In genomic region chr21:39452965-39453332, GRCh38 we compare ENCODE assay signal across 19 cellular contexts. TPM values are rescaled to one million over a fixed set of nuclear protein-coding genes. Genes with fewer than 3 reads are reported as not detected.
DNase-seq lines count a peak whose midpoint lies in the region; ATAC-seq and TF ChIP-seq lines count a peak whose summit lies in the region.
"Had no signal": no experiment of that assay in that cellular context is flagged by ENCODE, and none has a peak within 500 bp of the region (broad histone marks: within the 10 kb centered on the region; RNA-seq: fewer than 3 reads in every experiment).

No MANE protein-coding gene starts in this region.

- CTCF ChIA-PET in MCF 10A (lab: Yijun Ruan, JAX) = interaction anchor here (0.6 to 1.2 kb wide), 3 partner anchors 11 to 249 kb away, joined by 3 read pairs; no protein-coding TSS in a partner anchor

- TSS peak; percentile 87 for BruUV-seq in MCF 10A (replicated peaks; lab: Mats Ljungman, UMichigan)

- WGBS in sigmoid colon, 2 donors = 87 to 93% methylated on average over 6 of the region's 6 CpGs
- WGBS in prostate gland = 81% methylated on average over 6 of the region's 6 CpGs

- H3K36me3 ChIP-seq in KMS-11 (ENCODE audit: insufficient read depth) = no peaks in the 10 kb centered on the region
- H3K36me3 ChIP-seq in iPS-20b (ENCODE audit: insufficient read depth, low read depth, low read length) = no peaks in the 10 kb centered on the region
- H3K36me3 ChIP-seq in sigmoid colon = no peaks in the 10 kb centered on the region
- H3K36me3 ChIP-seq in prostate gland = no peaks in the 10 kb centered on the region
- H3K36me3 ChIP-seq: BE2C, lower lobe of right lung had no signal

- intact Hi-C loops in MCF 10A (cut with micrococcal nuclease) (no loop called here), sigmoid colon (cut with DNase I) (no loop called here), prostate gland (cut with DNase I) (no loop called here)

- no peak for ATAC-seq in HG03280 (IDR thresholded peaks at IDR 0.05; ENCODE audit: unreplicated experiment)
- ATAC-seq: activated CD4-positive, alpha-beta T cell treated with anti-CD3 and anti-CD28 coated beads for 36 hours; lower lobe of right lung; T-helper 17 cell had no signal

- H3K4me1 ChIP-seq in KMS-11 (ENCODE audit: low read depth, poor library complexity, severe bottlenecking) = peaks cover 31% of the 10 kb centered on the region
- H3K4me1 ChIP-seq in iPS-20b (ENCODE audit: insufficient read depth, low read length) = peaks cover 8% of the 10 kb centered on the region; the same call in 1 of the 2 replicates
- peaks cover 0 to 20% (median 6%) of the 10 kb centered on the region in 4 donors for H3K4me1 ChIP-seq in sigmoid colon
- H3K4me1 ChIP-seq in prostate gland (replicated peaks) = no peaks in the 10 kb centered on the region
- H3K4me1 ChIP-seq: BE2C, lower lobe of right lung had no signal

- H3K4me2 ChIP-seq in KMS-11 = peak overlapping the region; percentile 47
- H3K4me2 ChIP-seq: hepatocyte had no signal

- H3K36me3 Mint-ChIP-seq in MCF 10A (ENCODE audit: insufficient read depth, unreplicated experiment) = no peaks in the 10 kb centered on the region
- H3K36me3 Mint-ChIP-seq: activated naive CD8-positive, alpha-beta T cell had no signal

- H3K27me3 ChIP-seq in KMS-11 (ENCODE audit: insufficient read depth, low read depth) = peaks cover 11% of the 10 kb centered on the region; the same call in 1 of the 2 replicates
- H3K27me3 ChIP-seq in iPS-20b (ENCODE audit: insufficient read depth, low read length) = no peaks in the 10 kb centered on the region
- no peaks in the 10 kb centered on the region for H3K27me3 ChIP-seq in sigmoid colon
- no peaks in the 10 kb centered on the region for H3K27me3 ChIP-seq in prostate gland (replicated peaks; ENCODE audit: insufficient read depth)
- H3K27me3 ChIP-seq: hepatocyte had no signal

- H3K27ac ChIP-seq in KMS-11 = peak overlapping the region; percentile 36
- H3K27ac ChIP-seq in iPS-20b (ENCODE audit: low read length) = no peak overlapping the region
- H3K27ac ChIP-seq in sigmoid colon = peak overlapping the region; percentile 55 to 84 (median 80)
- H3K27ac ChIP-seq in prostate gland = peak overlapping the region in 1 of 2 donors; percentile 66
- H3K27ac ChIP-seq: hepatocyte, lower lobe of right lung had no signal

- no peak overlapping the region for H2AFZ ChIP-seq in KMS-11 (ENCODE audit: low read depth)
- H2AFZ ChIP-seq: hepatocyte had no signal

- H3K79me2 ChIP-seq in KMS-11 (ENCODE audit: insufficient read depth, low read depth) = no peaks in the 10 kb centered on the region
- H3K79me2 ChIP-seq: hepatocyte had no signal

- no peaks in the 10 kb centered on the region for H3K9me3 ChIP-seq in iPS-20b (ENCODE audit: insufficient read depth, low read depth, low read length)
- H3K9me3 ChIP-seq in sigmoid colon = no peaks in the 10 kb centered on the region
- H3K9me3 ChIP-seq in prostate gland = no peaks in the 10 kb centered on the region
- H3K9me3 ChIP-seq: BE2C, lower lobe of right lung had no signal

- no peak for TF ChIP-seq EP300 in sigmoid colon (IDR thresholded peaks at IDR 0.05)

- no peaks in the 10 kb centered on the region for H3K9me3 Mint-ChIP-seq in MCF 10A (ENCODE audit: unreplicated experiment)

- peak overlapping the region; percentile 6; the same call in 1 of the 2 replicates for H3K9ac ChIP-seq in KMS-11
- H3K9ac ChIP-seq in iPS-20b (ENCODE audit: low read depth, low read length) = peak overlapping the region; percentile 44; the same call in 1 of the 2 replicates

- H3K4me1 Mint-ChIP-seq in MCF 10A (ENCODE audit: insufficient read depth, unreplicated experiment) = peaks cover 12% of the 10 kb centered on the region
- H3K4me1 Mint-ChIP-seq: activated CD4-positive, alpha-beta T cell treated with anti-CD3 and anti-CD28 coated beads for 36 hours had no signal

- no peaks in the 10 kb centered on the region for H4K20me1 ChIP-seq in KMS-11 (ENCODE audit: insufficient read depth)

- no peak overlapping the region for H3K4me3 Mint-ChIP-seq in MCF 10A (ENCODE audit: unreplicated experiment)
- H3K4me3 Mint-ChIP-seq: activated CD4-positive, alpha-beta T cell treated with anti-CD3 and anti-CD28 coated beads for 36 hours; activated naive CD8-positive, alpha-beta T cell; T-helper 17 cell had no signal

- POLR2A ChIA-PET in MCF 10A (lab: Yijun Ruan, JAX) = no interaction called here

- H3K27ac Mint-ChIP-seq in MCF 10A (ENCODE audit: low read depth, unreplicated experiment) = peak overlapping the region; percentile 1
- H3K27ac Mint-ChIP-seq: activated CD4-positive, alpha-beta T cell treated with anti-CD3 and anti-CD28 coated beads for 36 hours; activated naive CD8-positive, alpha-beta T cell; T-helper 17 cell had no signal

- TF ChIP-seq CTCF in KMS-11 (conservative IDR thresholded peaks at IDR 0.05; ENCODE audit: low read depth, low read length) (no peak), MCF 10A (IDR thresholded peaks at IDR 0.05; ENCODE audit: unreplicated experiment) (no peak), sigmoid colon (IDR thresholded peaks at IDR 0.05) (no peak), prostate gland (IDR thresholded peaks at IDR 0.05) (no peak)

- no peak overlapping the region for H3K4me3 ChIP-seq in KMS-11 (IDR thresholded peaks at IDR 0.05; ENCODE audit: insufficient read depth, low read depth, low read length)
- no peak overlapping the region; the same call in 1 of the 2 replicates for H3K4me3 ChIP-seq in iPS-20b (ENCODE audit: low read length)
- peak overlapping the region in 3 of 4 donors; percentile 36 to 47 (median 44) for H3K4me3 ChIP-seq in sigmoid colon
- no peak overlapping the region for H3K4me3 ChIP-seq in prostate gland
- H3K4me3 ChIP-seq: hepatocyte, lower lobe of right lung had no signal

- H3K27me3 Mint-ChIP-seq in MCF 10A (ENCODE audit: insufficient read depth, unreplicated experiment) = no peaks in the 10 kb centered on the region
- H3K27me3 Mint-ChIP-seq: activated CD4-positive, alpha-beta T cell treated with anti-CD3 and anti-CD28 coated beads for 36 hours; activated naive CD8-positive, alpha-beta T cell had no signal

- TF ChIP-seq POLR2A in sigmoid colon (IDR thresholded peaks at IDR 0.05) (no peak), prostate gland (IDR thresholded peaks at IDR 0.05) (no peak)

- DNase-seq in MCF 10A (ENCODE audit: unreplicated experiment) = no peak
- no peak for DNase-seq in sigmoid colon
- DNase-seq in DMS 273 (lab: John Stamatoyannopoulos, UW; ENCODE audit: unreplicated experiment) = no peak
- DNase-seq in glomerular visceral epithelial cell (ENCODE audit: extremely low spot score) = no peak
- DNase-seq in prostate gland (ENCODE audit: low spot score) = no peak
- DNase-seq: activated CD4-positive, alpha-beta T cell treated with anti-CD3 and anti-CD28 coated beads for 36 hours; activated T-cell treated with anti-CD3 and anti-CD28 coated beads for 4 hours; BE2C; DMS79; HCEC 1CT; lower lobe of right lung; NCI-H1436; NCI-H526; T-helper 17 cell had no signal

RNA-seq across cellular contexts. Expression of gene SH3BGR, which starts 1.2 kb away (rescaled TPM):
- 11.3 and 15.9 TPM in 2 replicates for total RNA-seq in MCF 10A (2022)
- total RNA-seq in sigmoid colon = 10 to 100 TPM in 3 of 4 donors, 1 to 10 TPM in 1; 6.4 to 32.7 (median 23.5) TPM
- polyA plus RNA-seq in sigmoid colon = 1 to 10 TPM; 3.6 to 6.0 (median 5.5) TPM
- total RNA-seq in prostate gland = 1 to 10 TPM; 4.8 to 5.1 TPM

RNA-seq across cellular contexts. Expression of gene LCA5L, which starts 7.4 kb away (rescaled TPM):
- total RNA-seq in MCF 10A (2022) (2.8 and 4.3 TPM in 2 replicates), sigmoid colon (1 to 10 TPM in 3 of 4 donors, under 1 TPM in 1; 0.82 to 5.5 (median 2.1) TPM), prostate gland (10 to 100 TPM in 1 of 2 donors, 1 to 10 TPM in 1; 3.7 to 11.1 TPM)
- under 1 TPM; 0.60 to 0.79 (median 0.69) TPM for polyA plus RNA-seq in sigmoid colon

Comparison
In these comparisons a context has a peak if more than half of its experiments do, and no peak if none do; other contexts are left out.
1. H3K4me3 ChIP-seq: peak in sigmoid colon (3 of 4); none in KMS-11 (single experiment), iPS-20b (single experiment) and prostate gland (0 of 2).